ENCODE assay signal across 34 cellular contexts in the genomic region with DNA sequence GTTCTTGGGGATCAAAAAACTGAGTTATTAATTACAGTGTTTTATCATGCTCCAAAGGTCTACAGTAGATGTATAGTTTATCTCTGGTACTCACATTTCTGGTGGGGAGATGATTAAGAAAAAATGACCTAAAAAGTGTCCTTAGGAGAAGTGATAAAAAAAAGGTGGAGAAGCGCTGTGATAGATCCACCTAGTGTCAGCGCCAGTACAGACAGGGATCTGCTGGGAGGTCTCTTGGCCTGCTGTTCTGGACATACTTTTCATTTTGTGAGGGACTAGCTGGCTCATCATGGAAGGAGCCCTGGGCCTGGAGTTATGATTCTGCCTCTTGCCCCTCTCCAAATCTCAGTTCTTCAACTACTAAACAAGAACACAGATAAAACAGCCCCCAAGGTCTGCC. TPM values are rescaled to one million over a fixed set of nuclear protein-coding genes. Genes with fewer than 3 reads are reported as not detected.
"Had no signal": no experiment of that assay in that cellular context is flagged by ENCODE, and none has a peak within 500 bp of the region (broad histone marks: within the 10 kb centered on the region; RNA-seq: fewer than 3 reads in every experiment).

No MANE protein-coding gene starts in this region.

- H3K27ac Mint-ChIP-seq: naive thymus-derived CD8-positive, alpha-beta T cell; natural killer cell treated with Interleukin-12 subunit alpha and Interleukin-12 subunit beta and Interleukin-15 and Interleukin-18, amount 100 ng/mL, for 72 hours; neural progenitor cell; progenitor cell of endocrine pancreas; stimulated activated memory B cell treated with anti-CD40 and anti-IgM and Interleukin-4, amounts not matched to agents 10 μg/mL and 1 μg/mL and 100 μg/mL, for 72 hours; stimulated activated naive CD8-positive, alpha-beta T cell treated with anti-CD3 and anti-CD28 coated beads, Interleukin-15, amount 100 ng/mL, for 72 hours had no signal

- ATAC-seq: naive thymus-derived CD8-positive, alpha-beta T cell; natural killer cell treated with Interleukin-12 subunit alpha and Interleukin-12 subunit beta and Interleukin-15 and Interleukin-18, amount 100 ng/mL, for 72 hours; psoas muscle; right cardiac atrium; sciatic nerve; stimulated activated memory B cell treated with anti-CD40 and anti-IgM and Interleukin-4, amounts not matched to agents 10 μg/mL and 1 μg/mL and 100 μg/mL, for 72 hours; stimulated activated naive CD8-positive, alpha-beta T cell treated with anti-CD3 and anti-CD28 coated beads, Interleukin-15, amount 100 ng/mL, for 72 hours; stimulated activated naive CD8-positive, alpha-beta T cell treated with anti-CD3 and anti-CD28 coated beads, Interleukin-15, Interleukin-2, amounts not matched to agents 100 U/mL and 50 U/mL, for 24 hours had no signal

- H3K36me3 ChIP-seq: neural progenitor cell, ovary, spleen, suprapubic skin, tibial artery, transverse colon, upper lobe of left lung, vagina had no signal

- FAIRE-seq: urothelium cell line had no signal

- H3K36me3 Mint-ChIP-seq: naive B cell; naive thymus-derived CD8-positive, alpha-beta T cell; natural killer cell treated with Interleukin-12 subunit alpha and Interleukin-12 subunit beta and Interleukin-15 and Interleukin-18, amount 100 ng/mL, for 72 hours; neural progenitor cell; stimulated activated memory B cell treated with anti-CD40 and anti-IgM and Interleukin-4, amounts not matched to agents 10 μg/mL and 1 μg/mL and 100 μg/mL, for 72 hours had no signal

- H3K4me1 Mint-ChIP-seq: naive B cell; naive thymus-derived CD8-positive, alpha-beta T cell; stimulated activated naive CD8-positive, alpha-beta T cell treated with anti-CD3 and anti-CD28 coated beads, Interleukin-15, amount 100 ng/mL, for 72 hours had no signal

- H3K9me3 Mint-ChIP-seq: naive B cell; naive thymus-derived CD8-positive, alpha-beta T cell; natural killer cell treated with Interleukin-12 subunit alpha and Interleukin-12 subunit beta and Interleukin-15 and Interleukin-18, amount 100 ng/mL, for 72 hours; neural progenitor cell; stimulated activated memory B cell treated with anti-CD40 and anti-IgM and Interleukin-4, amounts not matched to agents 10 μg/mL and 1 μg/mL and 100 μg/mL, for 72 hours; stimulated activated naive CD8-positive, alpha-beta T cell treated with anti-CD3 and anti-CD28 coated beads, Interleukin-15, amount 100 ng/mL, for 72 hours had no signal

- H3K9me3 ChIP-seq: ovary, psoas muscle, spleen, suprapubic skin, testis, tibial artery, transverse colon, upper lobe of left lung, vagina had no signal

- H3K9ac ChIP-seq: neural progenitor cell, parathyroid adenoma had no signal

- DNase-seq: naive B cell; naive thymus-derived CD8-positive, alpha-beta T cell; occipital lobe; ovary; posterior cingulate gyrus; psoas muscle; right cardiac atrium; spleen; stimulated activated CD4-positive, alpha-beta T cell treated with anti-CD3 and anti-CD28 coated beads, Interleukin-12 subunit alpha, Interleukin-12 subunit beta, amount 100 ng/mL, for 4 hours; stimulated activated CD4-positive, alpha-beta T cell treated with anti-CD3 and anti-CD28 coated beads, Interleukin-1b, Interleukin-23, amount 100 ng/mL, for 48 hours; stimulated activated CD4-positive, alpha-beta T cell treated with anti-CD3 and anti-CD28 coated beads, Interleukin-4, amount 100 ng/mL, for 1 hour; stimulated activated CD4-positive, alpha-beta T cell treated with anti-CD3 and anti-CD28 coated beads, Interleukin-4, amount 100 ng/mL, for 4 hours; stimulated activated CD8-positive, alpha-beta memory T cell treated with anti-CD3 and anti-CD28 coated beads, Interleukin-4, amount 100 ng/mL, for 48 hours; stimulated activated naive CD4-positive, alpha-beta T cell; stimulated activated naive CD8-positive, alpha-beta T cell treated with anti-CD3 and anti-CD28 coated beads, Interleukin-15, amount 100 ng/mL, for 72 hours; stimulated activated naive CD8-positive, alpha-beta T cell treated with anti-CD3 and anti-CD28 coated beads, Interleukin-15, Interleukin-2, amounts not matched to agents 100 U/mL and 50 U/mL, for 24 hours; substantia nigra; testis; tibial artery; transverse colon; upper lobe of left lung had no signal

- H3K27ac ChIP-seq: neural progenitor cell, ovary, parathyroid adenoma, psoas muscle, skin epidermis, spleen, suprapubic skin, testis, tibial artery, transverse colon, vagina had no signal

- H3K79me2 ChIP-seq: parathyroid adenoma had no signal

- H3K4me2 ChIP-seq: neural progenitor cell, smooth muscle cell had no signal

- H2AFZ ChIP-seq: neural progenitor cell, parathyroid adenoma had no signal

- H3K4me1 ChIP-seq: parathyroid adenoma, psoas muscle, testis, tibial artery, transverse colon, vagina had no signal

- H3K4me3 ChIP-seq: neural progenitor cell, ovary, psoas muscle, skin epidermis, smooth muscle cell, spleen, suprapubic skin, testis, tibial artery, transverse colon, upper lobe of left lung, vagina had no signal

- H3K4me3 Mint-ChIP-seq: naive B cell; naive thymus-derived CD8-positive, alpha-beta T cell; natural killer cell treated with Interleukin-12 subunit alpha and Interleukin-12 subunit beta and Interleukin-15 and Interleukin-18, amount 100 ng/mL, for 72 hours; neural progenitor cell; stimulated activated memory B cell treated with anti-CD40 and anti-IgM and Interleukin-4, amounts not matched to agents 10 μg/mL and 1 μg/mL and 100 μg/mL, for 72 hours; stimulated activated naive CD8-positive, alpha-beta T cell treated with anti-CD3 and anti-CD28 coated beads, Interleukin-15, amount 100 ng/mL, for 72 hours had no signal

- H3K27me3 Mint-ChIP-seq: naive thymus-derived CD8-positive, alpha-beta T cell; progenitor cell of endocrine pancreas; stimulated activated memory B cell treated with anti-CD40 and anti-IgM and Interleukin-4, amounts not matched to agents 10 μg/mL and 1 μg/mL and 100 μg/mL, for 72 hours; stimulated activated naive CD8-positive, alpha-beta T cell treated with anti-CD3 and anti-CD28 coated beads, Interleukin-15, amount 100 ng/mL, for 72 hours had no signal

- H3K27me3 ChIP-seq: neural progenitor cell, ovary, spleen, suprapubic skin, testis, tibial artery, transverse colon, upper lobe of left lung, vagina had no signal

RNA-seq across cellular contexts. Expression of a gene that starts 2.9 kb away (rescaled TPM):
- total RNA-seq: naive thymus-derived CD8-positive, alpha-beta T cell; natural killer cell treated with Interleukin-12 subunit alpha and Interleukin-12 subunit beta and Interleukin-15 and Interleukin-18, amount 100 ng/mL, for 72 hours; occipital lobe; osteoblast; ovary; psoas muscle; right cardiac atrium; sciatic nerve; transverse colon; vagina had no signal
- polyA plus RNA-seq: naive thymus-derived CD8-positive, alpha-beta T cell; neural cell; ovary; right cardiac atrium; smooth muscle cell had no signal
